Comparison of ENCODE assay signal across 1 cellular context in the genomic region with DNA sequence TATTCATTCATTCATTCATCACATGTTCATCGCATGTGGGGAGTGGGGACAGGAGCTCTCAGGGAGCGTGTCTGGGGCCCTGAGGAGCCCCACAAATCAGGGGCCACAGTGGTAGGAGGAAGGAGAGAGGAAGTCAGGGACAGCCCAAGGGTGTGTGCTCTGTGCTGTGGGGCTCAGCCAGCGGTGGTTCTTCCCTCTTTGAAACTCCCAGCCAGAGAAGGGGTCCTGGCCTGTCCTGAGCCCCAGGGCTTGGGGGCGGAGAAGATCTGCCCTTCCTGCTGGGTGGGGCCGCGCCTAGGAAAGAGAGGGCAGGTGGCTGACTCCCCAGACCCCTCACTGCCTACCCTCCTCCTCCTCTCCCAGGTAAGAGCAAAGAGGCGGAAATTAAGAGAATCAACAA.
TF ChIP-seq lines count a peak whose summit lies in the region.

No MANE protein-coding gene starts in this region.

TF ChIP-seq in HCT116, 20 proteins besides CTCF, POLR2A, EP300 and RAD21:
- TF ChIP-seq, protein P1, sequence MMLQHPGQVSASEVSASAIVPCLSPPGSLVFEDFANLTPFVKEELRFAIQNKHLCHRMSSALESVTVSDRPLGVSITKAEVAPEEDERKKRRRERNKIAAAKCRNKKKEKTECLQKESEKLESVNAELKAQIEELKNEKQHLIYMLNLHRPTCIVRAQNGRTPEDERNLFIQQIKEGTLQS (IDR thresholded peaks at IDR 0.05): no peak
- no peak for TF ChIP-seq EZH2 (IDR thresholded peaks at IDR 0.05)
- no peak for TF ChIP-seq TCF7L2 (IDR thresholded peaks at IDR 0.05; ENCODE audit: borderline replicate concordance, extremely low read depth, insufficient read depth, insufficient read length)
- TF ChIP-seq POLR2AphosphoS5 (IDR thresholded peaks at IDR 0.05; ENCODE audit: low read depth, low read length): no peak
- TF ChIP-seq ZFX (IDR thresholded peaks at IDR 0.05): no peak
- TF ChIP-seq ELF1 (IDR thresholded peaks at IDR 0.05; ENCODE audit: borderline replicate concordance, low read depth): no peak
- TF ChIP-seq ZNF274 (IDR thresholded peaks at IDR 0.05; ENCODE audit: low read depth, low read length): no peak
- TF ChIP-seq YY1 (IDR thresholded peaks at IDR 0.05; ENCODE audit: extremely low read depth, insufficient replicate concordance, low read depth, low read length): no peak
- TF ChIP-seq CBX3 (IDR thresholded peaks at IDR 0.05; ENCODE audit: low read depth): no peak
- TF ChIP-seq FOSL1 (IDR thresholded peaks at IDR 0.05; ENCODE audit: low read depth): no peak
- TF ChIP-seq, protein P2, sequence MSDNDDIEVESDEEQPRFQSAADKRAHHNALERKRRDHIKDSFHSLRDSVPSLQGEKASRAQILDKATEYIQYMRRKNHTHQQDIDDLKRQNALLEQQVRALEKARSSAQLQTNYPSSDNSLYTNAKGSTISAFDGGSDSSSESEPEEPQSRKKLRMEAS (IDR thresholded peaks at IDR 0.05): no peak
- TF ChIP-seq SRF (IDR thresholded peaks at IDR 0.05; ENCODE audit: low read depth): no peak
- TF ChIP-seq, protein P3, sequence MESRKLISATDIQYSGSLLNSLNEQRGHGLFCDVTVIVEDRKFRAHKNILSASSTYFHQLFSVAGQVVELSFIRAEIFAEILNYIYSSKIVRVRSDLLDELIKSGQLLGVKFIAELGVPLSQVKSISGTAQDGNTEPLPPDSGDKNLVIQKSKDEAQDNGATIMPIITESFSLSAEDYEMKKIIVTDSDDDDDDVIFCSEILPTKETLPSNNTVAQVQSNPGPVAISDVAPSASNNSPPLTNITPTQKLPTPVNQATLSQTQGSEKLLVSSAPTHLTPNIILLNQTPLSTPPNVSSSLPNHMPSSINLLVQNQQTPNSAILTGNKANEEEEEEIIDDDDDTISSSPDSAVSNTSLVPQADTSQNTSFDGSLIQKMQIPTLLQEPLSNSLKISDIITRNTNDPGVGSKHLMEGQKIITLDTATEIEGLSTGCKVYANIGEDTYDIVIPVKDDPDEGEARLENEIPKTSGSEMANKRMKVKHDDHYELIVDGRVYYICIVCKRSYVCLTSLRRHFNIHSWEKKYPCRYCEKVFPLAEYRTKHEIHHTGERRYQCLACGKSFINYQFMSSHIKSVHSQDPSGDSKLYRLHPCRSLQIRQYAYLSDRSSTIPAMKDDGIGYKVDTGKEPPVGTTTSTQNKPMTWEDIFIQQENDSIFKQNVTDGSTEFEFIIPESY (IDR thresholded peaks at IDR 0.05; ENCODE audit: extremely low read depth, insufficient replicate concordance, low read length): no peak
- no peak for TF ChIP-seq CEBPB (IDR thresholded peaks at IDR 0.05; ENCODE audit: low read depth)
- no peak for TF ChIP-seq JUND (IDR thresholded peaks at IDR 0.05)
- no peak for TF ChIP-seq SP1 (IDR thresholded peaks at IDR 0.05; ENCODE audit: low read depth)
- TF ChIP-seq, protein P4, sequence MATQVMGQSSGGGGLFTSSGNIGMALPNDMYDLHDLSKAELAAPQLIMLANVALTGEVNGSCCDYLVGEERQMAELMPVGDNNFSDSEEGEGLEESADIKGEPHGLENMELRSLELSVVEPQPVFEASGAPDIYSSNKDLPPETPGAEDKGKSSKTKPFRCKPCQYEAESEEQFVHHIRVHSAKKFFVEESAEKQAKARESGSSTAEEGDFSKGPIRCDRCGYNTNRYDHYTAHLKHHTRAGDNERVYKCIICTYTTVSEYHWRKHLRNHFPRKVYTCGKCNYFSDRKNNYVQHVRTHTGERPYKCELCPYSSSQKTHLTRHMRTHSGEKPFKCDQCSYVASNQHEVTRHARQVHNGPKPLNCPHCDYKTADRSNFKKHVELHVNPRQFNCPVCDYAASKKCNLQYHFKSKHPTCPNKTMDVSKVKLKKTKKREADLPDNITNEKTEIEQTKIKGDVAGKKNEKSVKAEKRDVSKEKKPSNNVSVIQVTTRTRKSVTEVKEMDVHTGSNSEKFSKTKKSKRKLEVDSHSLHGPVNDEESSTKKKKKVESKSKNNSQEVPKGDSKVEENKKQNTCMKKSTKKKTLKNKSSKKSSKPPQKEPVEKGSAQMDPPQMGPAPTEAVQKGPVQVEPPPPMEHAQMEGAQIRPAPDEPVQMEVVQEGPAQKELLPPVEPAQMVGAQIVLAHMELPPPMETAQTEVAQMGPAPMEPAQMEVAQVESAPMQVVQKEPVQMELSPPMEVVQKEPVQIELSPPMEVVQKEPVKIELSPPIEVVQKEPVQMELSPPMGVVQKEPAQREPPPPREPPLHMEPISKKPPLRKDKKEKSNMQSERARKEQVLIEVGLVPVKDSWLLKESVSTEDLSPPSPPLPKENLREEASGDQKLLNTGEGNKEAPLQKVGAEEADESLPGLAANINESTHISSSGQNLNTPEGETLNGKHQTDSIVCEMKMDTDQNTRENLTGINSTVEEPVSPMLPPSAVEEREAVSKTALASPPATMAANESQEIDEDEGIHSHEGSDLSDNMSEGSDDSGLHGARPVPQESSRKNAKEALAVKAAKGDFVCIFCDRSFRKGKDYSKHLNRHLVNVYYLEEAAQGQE (IDR thresholded peaks at IDR 0.05; ENCODE audit: low read depth): no peak
- no peak for TF ChIP-seq SIN3A (IDR thresholded peaks at IDR 0.05; ENCODE audit: low read depth)
